Comparison of ENCODE assay signal across 10 cellular contexts in the genomic region with DNA sequence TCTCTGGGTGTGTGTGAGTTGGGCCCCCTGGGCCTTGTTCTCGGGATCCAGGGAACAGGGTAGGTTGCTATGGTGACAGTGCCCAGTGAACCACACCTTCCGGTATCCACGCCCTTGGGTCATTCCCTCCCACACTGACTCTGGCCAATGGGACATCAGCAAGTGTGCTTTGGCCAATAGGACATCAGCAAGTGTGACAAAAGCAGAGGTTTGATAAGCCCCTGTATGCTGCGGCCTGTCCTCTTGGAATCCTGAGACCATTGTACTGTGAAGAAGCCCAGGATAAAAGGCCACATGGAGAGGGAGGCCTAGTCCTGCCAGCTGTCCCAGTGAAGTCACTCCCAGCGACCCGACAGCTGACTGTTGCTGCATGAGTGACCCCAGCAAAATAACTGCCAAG.
DNase-seq lines count a peak whose midpoint lies in the region; ATAC-seq and TF ChIP-seq lines count a peak whose summit lies in the region.
"Had no signal": no experiment of that assay in that cellular context is flagged by ENCODE, and none has a peak within 500 bp of the region (broad histone marks: within the 10 kb centered on the region; RNA-seq: fewer than 3 reads in every experiment).

No MANE protein-coding gene starts in this region.

- H3K27ac Mint-ChIP-seq in CD4-positive, alpha-beta T cell = no peak overlapping the region
- H3K27ac Mint-ChIP-seq: activated naive CD8-positive, alpha-beta T cell treated with anti-CD3 and anti-CD28 coated beads, Interleukin-2, amount 50 U/mL, for 24 hours had no signal

- no peaks in the 10 kb centered on the region for H3K9me3 ChIP-seq in CD4-positive, alpha-beta T cell (ENCODE audit: control insufficient read depth, low read length)

- H3K27me3 Mint-ChIP-seq in CD4-positive, alpha-beta T cell = peaks cover 12% of the 10 kb centered on the region

- no peaks in the 10 kb centered on the region for H3K9me3 Mint-ChIP-seq in CD4-positive, alpha-beta T cell
- H3K9me3 Mint-ChIP-seq: activated naive CD8-positive, alpha-beta T cell treated with anti-CD3 and anti-CD28 coated beads, Interleukin-2, amount 50 U/mL, for 24 hours had no signal

- ATAC-seq in left ventricle myocardium superior = peak; percentile 5
- ATAC-seq in CD4-positive, alpha-beta T cell (ENCODE audit: poor library complexity) = no peak
- ATAC-seq in GM19324 (IDR thresholded peaks at IDR 0.05; ENCODE audit: low FRiP score, unreplicated experiment) = no peak
- ATAC-seq: activated naive CD8-positive, alpha-beta T cell treated with anti-CD3 and anti-CD28 coated beads, Interleukin-2, amount 50 U/mL, for 24 hours had no signal

- CTCF ChIA-PET in CD4-positive, alpha-beta T cell (lab: Charles Lee) = no interaction called here

- H3K36me3 Mint-ChIP-seq in CD4-positive, alpha-beta T cell (ENCODE audit: low read depth) = no peaks in the 10 kb centered on the region

- H3K4me1 Mint-ChIP-seq in CD4-positive, alpha-beta T cell (ENCODE audit: low read depth) = no peaks in the 10 kb centered on the region
- H3K4me1 Mint-ChIP-seq: activated naive CD8-positive, alpha-beta T cell treated with anti-CD3 and anti-CD28 coated beads, Interleukin-2, amount 50 U/mL, for 24 hours had no signal

- H3K4me3 Mint-ChIP-seq in CD4-positive, alpha-beta T cell = no peak overlapping the region
- H3K4me3 Mint-ChIP-seq: activated naive CD8-positive, alpha-beta T cell treated with anti-CD3 and anti-CD28 coated beads, Interleukin-2, amount 50 U/mL, for 24 hours had no signal

- POLR2A ChIA-PET in CD4-positive, alpha-beta T cell (lab: Charles Lee) = no interaction called here

- no peaks in the 10 kb centered on the region for H3K27me3 ChIP-seq in CD4-positive, alpha-beta T cell (ENCODE audit: control insufficient read depth, insufficient read depth, low read length)

- DNase-seq in A172 (ENCODE audit: low spot score) (peak; percentile 64), NCI-H1092 (lab: John Stamatoyannopoulos, UW) (peak; percentile 59), NCI-H82 treated with DMSO at 0.1 percent for 48 hours (lab: John Stamatoyannopoulos, UW; ENCODE audit: unreplicated experiment) (peak; percentile 77), left ventricle myocardium superior (no peak), GM20000 (ENCODE audit: low spot score) (no peak), foreskin melanocyte (no peak)
- no peak for DNase-seq in CD4-positive, alpha-beta T cell
- DNase-seq: activated CD4-positive, alpha-beta T cell treated with anti-CD3 and anti-CD28 coated beads for 1 hour; activated naive CD8-positive, alpha-beta T cell treated with anti-CD3 and anti-CD28 coated beads, Interleukin-2, amount 50 U/mL, for 24 hours had no signal

- intact Hi-C loops in left ventricle myocardium superior (cut with micrococcal nuclease) = no loop called here
- intact Hi-C loops in CD4-positive, alpha-beta T cell (cut with DNase I, micrococcal nuclease) = no loop called here

- no peak for TF ChIP-seq CTCF in CD4-positive, alpha-beta T cell (IDR thresholded peaks at IDR 0.05)
- TF ChIP-seq CTCF in GM20000 (IDR thresholded peaks at IDR 0.05; ENCODE audit: extremely low read depth, missing control alignments) = no peak

- no peak overlapping the region for H3K27ac ChIP-seq in CD4-positive, alpha-beta T cell (ENCODE audit: low read depth, low read length)

Comparison
In these comparisons a context has a peak if more than half of its experiments do, and no peak if none do; other contexts are left out.
1. DNase-seq: peak in A172 (single experiment), NCI-H1092 (single experiment) and NCI-H82 treated with DMSO at 0.1 percent for 48 hours (single experiment); none in left ventricle myocardium superior (single experiment), CD4-positive, alpha-beta T cell (0 of 10), GM20000 (single experiment) and foreskin melanocyte (single experiment).